10 cellular contexts compared by ENCODE assay signal in the genomic region with DNA sequence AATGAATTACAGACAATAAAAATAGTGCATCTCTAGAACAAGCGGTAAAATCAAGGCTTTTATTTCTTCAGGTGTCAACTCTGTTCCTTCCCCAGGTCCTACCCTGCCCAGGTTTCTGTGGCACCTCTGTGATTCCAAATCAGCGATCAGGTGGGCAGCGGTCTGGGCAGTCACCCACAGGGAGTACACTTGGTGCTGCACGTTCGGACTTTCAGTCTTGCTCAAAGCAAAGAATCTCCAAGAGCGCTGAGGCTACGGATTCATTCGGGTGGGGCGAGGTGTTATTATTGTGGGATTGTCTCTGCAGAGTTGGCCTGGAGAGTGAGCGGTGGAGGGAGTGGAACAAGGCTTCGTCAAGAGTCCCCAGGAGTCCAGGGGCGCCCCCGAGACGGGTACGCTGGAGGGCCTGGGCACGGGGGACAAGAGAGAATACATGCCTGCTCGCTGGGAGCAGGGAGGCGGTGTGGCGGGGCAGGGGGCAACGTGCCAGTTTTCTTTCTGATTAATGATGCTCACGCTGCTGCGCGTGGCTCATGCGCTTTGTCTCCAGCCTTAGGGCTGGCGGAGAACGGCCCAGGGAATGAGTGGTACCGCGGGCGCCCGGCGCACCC. TPM values are rescaled to one million over a fixed set of nuclear protein-coding genes. Genes with fewer than 3 reads are reported as not detected.
DNase-seq lines count a peak whose midpoint lies in the region; ATAC-seq and TF ChIP-seq lines count a peak whose summit lies in the region.
"Had no signal": no experiment of that assay in that cellular context is flagged by ENCODE, and none has a peak within 500 bp of the region (broad histone marks: within the 10 kb centered on the region; RNA-seq: fewer than 3 reads in every experiment).

No MANE protein-coding gene starts in this region.

- no peaks in the 10 kb centered on the region for H3K36me3 ChIP-seq in breast epithelium

- ATAC-seq in naive B cell (ENCODE audit: low read depth in 2 of 2), result peak in 1 of 2 donors; percentile 42
- no peak for ATAC-seq in GM21717 (IDR thresholded peaks at IDR 0.05; ENCODE audit: unreplicated experiment)

- H3K27me3 Mint-ChIP-seq in MCF 10A (ENCODE audit: insufficient read depth, unreplicated experiment) (peaks cover 94% of the 10 kb centered on the region), naive B cell (peaks cover 29 to 35% (median 34%) of the 10 kb centered on the region in 3 donors), type B pancreatic cell (peaks cover 80% of the 10 kb centered on the region)

- H3K27me3 ChIP-seq in breast epithelium (peaks cover 0 to 33% of the 10 kb centered on the region in 2 donors), dorsolateral prefrontal cortex (peaks cover 0 to 22% (median 0%) of the 10 kb centered on the region in 45 donors)

- POLR2A ChIA-PET in MCF 10A (lab: Yijun Ruan, JAX), result no interaction called here

- H3K9me3 Mint-ChIP-seq in MCF 10A (ENCODE audit: unreplicated experiment) (no peaks in the 10 kb centered on the region), naive B cell (peaks cover 0 to 6% (median 0%) of the 10 kb centered on the region in 7 donors), type B pancreatic cell (no peaks in the 10 kb centered on the region)

- H3K9me3 ChIP-seq in breast epithelium, result no peaks in the 10 kb centered on the region

- H3K4me3 Mint-ChIP-seq in MCF 10A (ENCODE audit: unreplicated experiment), result no peak overlapping the region
- peak overlapping the region; percentile 68 to 100 (median 87) for H3K4me3 Mint-ChIP-seq in naive B cell
- H3K4me3 Mint-ChIP-seq in type B pancreatic cell, result peak overlapping the region; percentile 82

- no TSS peak for BruUV-seq in MCF 10A (replicated peaks; lab: Mats Ljungman, UMichigan)

- H3K4me1 ChIP-seq in breast epithelium, result no peaks in the 10 kb centered on the region

- TF ChIP-seq POLR2A in breast epithelium (IDR thresholded peaks at IDR 0.05), result no peak

- no peak overlapping the region for H3K27ac Mint-ChIP-seq in MCF 10A (ENCODE audit: low read depth, unreplicated experiment)
- H3K27ac Mint-ChIP-seq in naive B cell, result peak overlapping the region in 1 of 6 donors; percentile 28
- no peak overlapping the region for H3K27ac Mint-ChIP-seq in type B pancreatic cell
- H3K27ac Mint-ChIP-seq: memory B cell had no signal

- H3K4me3 ChIP-seq in breast epithelium (peak overlapping the region in 2 of 3 donors; percentile 40 to 61), dorsolateral prefrontal cortex (peak overlapping the region; percentile 37 to 92 (median 70))

- H3K4me1 Mint-ChIP-seq in MCF 10A (ENCODE audit: insufficient read depth, unreplicated experiment), result peaks cover 6% of the 10 kb centered on the region
- peaks cover 17 to 33% (median 29%) of the 10 kb centered on the region in 3 donors for H3K4me1 Mint-ChIP-seq in naive B cell
- H3K4me1 Mint-ChIP-seq in type B pancreatic cell (ENCODE audit: unreplicated experiment), result peaks cover 8% of the 10 kb centered on the region

- H3K27ac ChIP-seq in breast epithelium, result no peak overlapping the region
- H3K27ac ChIP-seq in dorsolateral prefrontal cortex, result peak overlapping the region; percentile 11 to 96 (median 90)

- DNase-seq in breast epithelium (ENCODE audit: low spot score in 2 of 2), result no peak
- DNase-seq in MCF 10A (ENCODE audit: unreplicated experiment), result no peak
- DNase-seq in dorsolateral prefrontal cortex, result peak in 6 of 10 donors; percentile 39 to 62 (median 52)
- DNase-seq in naive B cell, result no peak
- DNase-seq in type B pancreatic cell (ENCODE audit: extremely low spot score, unreplicated experiment), result no peak
- DNase-seq in NCI-H524 (lab: John Stamatoyannopoulos, UW), result no peak
- DNase-seq in EL, result no peak
- DNase-seq: T-helper 1 cell had no signal

- TF ChIP-seq CTCF in breast epithelium (IDR thresholded peaks at IDR 0.05) (no peak), MCF 10A (IDR thresholded peaks at IDR 0.05; ENCODE audit: unreplicated experiment) (no peak), dorsolateral prefrontal cortex (IDR thresholded peaks at IDR 0.05 in 54 of 56, conservative IDR thresholded peaks at IDR 0.05 in 2 of 56; ENCODE audit: low read depth in 1 of 56, partially characterized antibody in 56 of 56) (no peak), type B pancreatic cell (conservative IDR thresholded peaks at IDR 0.05) (no peak)

- CTCF ChIA-PET in MCF 10A (lab: Yijun Ruan, JAX), result no interaction called here

- no peaks in the 10 kb centered on the region for H3K36me3 Mint-ChIP-seq in MCF 10A (ENCODE audit: insufficient read depth, unreplicated experiment)
- no peaks in the 10 kb centered on the region for H3K36me3 Mint-ChIP-seq in naive B cell
- no peaks in the 10 kb centered on the region for H3K36me3 Mint-ChIP-seq in type B pancreatic cell
- H3K36me3 Mint-ChIP-seq: memory B cell had no signal

- intact Hi-C loops in breast epithelium (cut with DNase I; ENCODE audit: low total_unique reads), result no loop called here
- intact Hi-C loops in MCF 10A (cut with micrococcal nuclease), result no loop called here
- intact Hi-C loops in dorsolateral prefrontal cortex (cut with DNase I), result loop anchor here (5.0 to 10.0 kb wide), 3 partner anchors 36 to 1251 kb away; no protein-coding TSS in a partner anchor

RNA-seq across cellular contexts. Expression of gene ARPP21, which starts 0.6 kb away (rescaled TPM):
- total RNA-seq in breast epithelium (under 1 TPM in 1 of 3 donors, not detected in 2; 0.16 TPM), MCF 10A (2022) (not detected in 2 replicates), dorsolateral prefrontal cortex (100 to 1,000 TPM in 116 of 120 experiments, 10 to 100 TPM in 4; 77.6 to 293 (median 180) TPM), type B pancreatic cell (ENCODE audit: low replicate concordance) (1.4 and 3.5 TPM in 2 replicates)
- 1 to 10 TPM in 1 of 6 donors, under 1 TPM in 1, not detected in 4; 0.82 to 1.4 TPM for polyA plus RNA-seq in naive B cell (ENCODE audit: low read depth in 6 of 6)

Comparison
In these comparisons a context has a peak if more than half of its experiments do, and no peak if none do; other contexts are left out.
1. DNase-seq: peak in dorsolateral prefrontal cortex (6 of 10); none in breast epithelium (0 of 2), MCF 10A (single experiment), naive B cell (single experiment), type B pancreatic cell (single experiment), NCI-H524 (0 of 2) and EL (single experiment).
2. H3K27ac ChIP-seq: peak in dorsolateral prefrontal cortex (59 of 59); none in breast epithelium (0 of 2).
3. RNA of gene ARPP21, which starts 0.6 kb away (total RNA-seq): 77.6 to 293 TPM in dorsolateral prefrontal cortex; 1.4 to 3.5 TPM in type B pancreatic cell, 0.16 TPM in breast epithelium and not detected in MCF 10A; every median in the first group is over 10 times any median in the second.
4. intact Hi-C loops: an anchor here in dorsolateral prefrontal cortex (5.0 to 10.0 kb wide); none called in breast epithelium and MCF 10A.